23 cellular contexts compared by ENCODE assay signal in the genomic region with DNA sequence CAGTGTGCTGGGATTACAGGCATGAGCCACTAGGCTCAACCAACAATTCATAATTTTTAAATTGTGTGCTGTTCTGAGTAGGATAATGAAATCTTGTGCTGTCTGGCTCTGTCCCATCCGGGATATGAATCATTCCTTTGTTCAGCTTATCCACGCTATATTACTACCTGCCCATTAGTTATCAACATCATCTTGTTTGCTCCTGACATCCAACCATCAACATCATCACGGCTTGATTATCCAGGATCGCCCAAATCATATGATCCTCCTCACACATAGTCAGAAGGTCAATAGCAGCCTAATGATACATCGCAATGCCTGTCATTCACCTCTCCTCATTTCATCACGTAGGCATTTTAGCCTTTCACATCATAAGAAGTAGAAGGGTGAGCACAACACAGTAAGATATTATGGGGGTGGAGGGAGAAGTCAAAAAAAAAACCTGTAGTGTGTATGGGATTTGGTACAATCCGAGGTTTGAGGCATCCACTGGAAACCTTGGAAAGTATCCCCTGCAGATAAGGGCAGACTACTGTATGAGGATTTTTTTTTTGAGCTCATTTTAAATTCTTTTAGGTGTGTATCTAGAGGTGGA.
A peak's percentile ranks its signal among the peaks of the same experiment; 100 is the strongest.
DNase-seq lines count a peak whose midpoint lies in the region; ATAC-seq and TF ChIP-seq lines count a peak whose summit lies in the region.
"Had no signal": no experiment of that assay in that cellular context is flagged by ENCODE, and none has a peak within 500 bp of the region (broad histone marks: within the 10 kb centered on the region; RNA-seq: fewer than 3 reads in every experiment).

No MANE protein-coding gene starts in this region.

- ATAC-seq in GM18870 (IDR thresholded peaks at IDR 0.05; ENCODE audit: unreplicated experiment) (no peak), HG03097 (IDR thresholded peaks at IDR 0.05; ENCODE audit: low FRiP score, unreplicated experiment) (no peak), omental fat pad (ENCODE audit: low FRiP score) (no peak)
- ATAC-seq: activated T-cell treated with anti-CD3 and anti-CD28 coated beads, Interleukin-2, amount 50 U/mL, for 4 hours; pancreas; stimulated activated naive CD8-positive, alpha-beta T cell treated with anti-CD3 and anti-CD28 coated beads, Interleukin-15, amount 100 ng/mL, for 72 hours had no signal

- no peak overlapping the region for H3K4me3 ChIP-seq in fibroblast of pulmonary artery (replicated peaks; ENCODE audit: low read depth, low read length)
- H3K4me3 ChIP-seq: lung, pancreas, vagina had no signal

- in situ Hi-C loops in SK-MEL-5 (cut with HindIII; ENCODE audit: low pct_unique_long_range_greater_than_20kb, low sequenced_read_pairs) = no loop called here

- peak; percentile 49 for DNase-seq in A172 (ENCODE audit: low spot score)
- DNase-seq in NCI-H2227 (lab: John Stamatoyannopoulos, UW; ENCODE audit: unreplicated experiment) = peak; percentile 4
- peak; percentile 91 for DNase-seq in SK-MEL-5 (ENCODE audit: low read depth, low spot score)
- peak; percentile 43 for DNase-seq in fibroblast of pulmonary artery (ENCODE audit: low read depth)
- DNase-seq in omental fat pad (ENCODE audit: low spot score) = no peak
- no peak for DNase-seq in NCI-H187 treated with DMSO at 0.1 percent for 48 hours (lab: John Stamatoyannopoulos, UW)
- DNase-seq: activated CD4-positive, alpha-beta T cell treated with anti-CD3 and anti-CD28 coated beads for 48 hours; activated T-cell treated with anti-CD3 and anti-CD28 coated beads, Interleukin-2, amount 50 U/mL, for 4 hours; AML-193; CD8-positive, alpha-beta memory T cell; effector CD4-positive, alpha-beta T cell; foreskin fibroblast; H7; NCI-H146; NCI-H526 treated with DMSO at 0.1 percent for 48 hours; pancreas; small intestine; stimulated activated naive CD8-positive, alpha-beta T cell treated with anti-CD3 and anti-CD28 coated beads, Interleukin-15, amount 100 ng/mL, for 72 hours; T-helper 9 cell had no signal

- TF ChIP-seq CTCF in fibroblast of pulmonary artery (IDR thresholded peaks at IDR 0.05; ENCODE audit: low read length, missing control alignments) (no peak), omental fat pad (IDR thresholded peaks at IDR 0.05) (no peak)

Comparison
In these comparisons a context has a peak if more than half of its experiments do, and no peak if none do; other contexts are left out.
1. DNase-seq: peak in A172 (single experiment), NCI-H2227 (single experiment), SK-MEL-5 (single experiment) and fibroblast of pulmonary artery (single experiment); none in omental fat pad (single experiment) and NCI-H187 treated with DMSO at 0.1 percent for 48 hours (single experiment).